Comparison of ENCODE assay signal across 19 cellular contexts in the genomic region with DNA sequence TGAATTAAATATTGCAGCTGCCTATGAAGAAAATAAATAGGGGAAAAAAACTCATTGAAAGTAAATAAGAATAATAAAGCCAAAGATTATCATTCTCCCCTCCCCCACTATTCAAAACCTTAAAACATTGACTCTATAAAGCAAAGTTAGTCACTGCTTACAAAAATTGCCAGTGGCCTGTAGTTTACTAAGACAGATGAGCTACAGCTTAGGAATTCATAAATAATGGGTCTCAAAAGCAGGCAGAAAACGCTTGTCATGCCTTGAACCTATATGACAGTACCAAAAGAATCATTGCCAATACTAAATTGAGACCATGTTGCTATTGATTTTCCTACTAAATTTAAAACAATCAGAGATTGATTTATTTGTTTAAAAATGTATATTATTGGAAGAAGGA.
DNase-seq lines count a peak whose midpoint lies in the region; ATAC-seq, FAIRE-seq and TF ChIP-seq lines count a peak whose summit lies in the region.
"Had no signal": no experiment of that assay in that cellular context is flagged by ENCODE, and none has a peak within 500 bp of the region (broad histone marks: within the 10 kb centered on the region; RNA-seq: fewer than 3 reads in every experiment).

No MANE protein-coding gene starts in this region.

- H3K36me3 ChIP-seq in bronchial epithelial cell (ENCODE audit: control insufficient read depth, insufficient read depth, low read length): peaks cover 1% of the 10 kb centered on the region

- H3K27me3 Mint-ChIP-seq in activated CD4-positive, alpha-beta T cell treated with anti-CD3 and anti-CD28 coated beads for 36 hours: no peaks in the 10 kb centered on the region
- H3K27me3 Mint-ChIP-seq: IgD-negative memory B cell had no signal

- no peaks in the 10 kb centered on the region for H3K27me3 ChIP-seq in bronchial epithelial cell (ENCODE audit: control insufficient read depth, insufficient read depth, low read length)
- H3K27me3 ChIP-seq: tibial artery had no signal

- H3K4me3 ChIP-seq in AG10803 (ENCODE audit: low read length): no peak overlapping the region
- H3K4me3 ChIP-seq in bronchial epithelial cell (ENCODE audit: low read depth, low read length): no peak overlapping the region
- H3K4me3 ChIP-seq: tibial artery had no signal

- CTCF ChIA-PET in activated CD4-positive, alpha-beta T cell treated with anti-CD3 and anti-CD28 coated beads for 36 hours (lab: Charles Lee): interaction anchor here (1.1 to 1.4 kb wide), 4 partner anchors 12 to 99 kb away, joined by 3 to 4 read pairs (median 4); no protein-coding TSS in a partner anchor

- TF ChIP-seq CTCF in AG10803 (conservative IDR thresholded peaks at IDR 0.05; ENCODE audit: low read length) (no peak), bronchial epithelial cell (IDR thresholded peaks at IDR 0.05; ENCODE audit: insufficient read depth, low read length, severe bottlenecking) (no peak)

- no peak for ATAC-seq in activated CD4-positive, alpha-beta T cell treated with anti-CD3 and anti-CD28 coated beads for 36 hours
- no peak for ATAC-seq in HG03442 (IDR thresholded peaks at IDR 0.05; ENCODE audit: unreplicated experiment)
- ATAC-seq: right cardiac atrium had no signal

- no peak overlapping the region for H3K27ac Mint-ChIP-seq in activated CD4-positive, alpha-beta T cell treated with anti-CD3 and anti-CD28 coated beads for 36 hours
- H3K27ac Mint-ChIP-seq: IgD-negative memory B cell had no signal

- H3K9me3 Mint-ChIP-seq in activated CD4-positive, alpha-beta T cell treated with anti-CD3 and anti-CD28 coated beads for 36 hours (ENCODE audit: low read depth): no peaks in the 10 kb centered on the region

- POLR2A ChIA-PET in activated CD4-positive, alpha-beta T cell treated with anti-CD3 and anti-CD28 coated beads for 36 hours (lab: Charles Lee): no interaction called here

- H3K4me3 Mint-ChIP-seq in activated CD4-positive, alpha-beta T cell treated with anti-CD3 and anti-CD28 coated beads for 36 hours: no peak overlapping the region
- H3K4me3 Mint-ChIP-seq: IgD-negative memory B cell, neural crest cell had no signal

- no peak for FAIRE-seq in bronchial epithelial cell (lab: Jason Lieb, UNC)

- DNase-seq in AG10803 (ENCODE audit: low read depth) (peak; percentile 58), LHCN-M2 (ENCODE audit: low read depth) (peak; percentile 55), bronchial epithelial cell (ENCODE audit: low read depth) (peak; percentile 75), kidney tubule cell (ENCODE audit: low spot score) (peak; percentile 41), NCI-H345 treated with DMSO at 0.1 percent for 48 hours (lab: John Stamatoyannopoulos, UW; ENCODE audit: unreplicated experiment) (no peak), hypothalamus (lab: John Stamatoyannopoulos, UW) (no peak)
- no peak for DNase-seq in activated CD4-positive, alpha-beta T cell treated with anti-CD3 and anti-CD28 coated beads for 36 hours
- DNase-seq: activated gamma-delta T cell treated with Interleukin-2 at 50 U/mL for 16 hours; effector memory CD4-positive, alpha-beta T cell; mesendoderm; NCI-H1105 treated with DMSO at 0.1 percent for 48 hours; OCI-M1; right cardiac atrium; stimulated activated CD4-positive, alpha-beta T cell treated with anti-CD3 and anti-CD28 coated beads, Interleukin-4, amount 100 ng/mL, for 1 hour; SW 1271; tibial artery had no signal

- H3K36me3 Mint-ChIP-seq in activated CD4-positive, alpha-beta T cell treated with anti-CD3 and anti-CD28 coated beads for 36 hours (ENCODE audit: low read depth): peaks cover 15% of the 10 kb centered on the region

- H3K4me1 Mint-ChIP-seq in activated CD4-positive, alpha-beta T cell treated with anti-CD3 and anti-CD28 coated beads for 36 hours: peaks cover 10% of the 10 kb centered on the region

- intact Hi-C loops in activated CD4-positive, alpha-beta T cell treated with anti-CD3 and anti-CD28 coated beads for 36 hours (cut with DNase I, micrococcal nuclease): no loop called here

Comparison
In these comparisons a context has a peak if more than half of its experiments do, and no peak if none do; other contexts are left out.
1. DNase-seq: peak in AG10803 (single experiment), LHCN-M2 (single experiment), bronchial epithelial cell (single experiment) and kidney tubule cell (single experiment); none in NCI-H345 treated with DMSO at 0.1 percent for 48 hours (single experiment), activated CD4-positive, alpha-beta T cell treated with anti-CD3 and anti-CD28 coated beads for 36 hours (single experiment) and hypothalamus (0 of 51).